10 cellular contexts compared by ENCODE assay signal in genomic region chr22:41535244-41535643, GRCh38. TPM values are rescaled to one million over a fixed set of nuclear protein-coding genes. Genes with fewer than 3 reads are reported as not detected.
DNase-seq lines count a peak whose midpoint lies in the region; ATAC-seq, FAIRE-seq and TF ChIP-seq lines count a peak whose summit lies in the region.
"Had no signal": no experiment of that assay in that cellular context is flagged by ENCODE, and none has a peak within 500 bp of the region (broad histone marks: within the 10 kb centered on the region; RNA-seq: fewer than 3 reads in every experiment).

No MANE protein-coding gene starts in this region.

- ATAC-seq in K562 (peak; percentile 61), sciatic nerve (no peak)
- ATAC-seq: activated CD8-positive, alpha-beta memory T cell treated with anti-CD3 and anti-CD28 coated beads, Interleukin-2, amount 10 ng/mL, durations not matched to agents 7 days and 5 days had no signal

- WGBS in K562 (ENCODE audit: insufficient coverage, low coverage, missing lambda C conversion rate), result 89% methylated on average over 5 of the region's 5 CpGs
- WGBS in mesenchymal stem cell, result 90% methylated on average over 5 of the region's 5 CpGs
- 85 to 93% methylated on average over 5 of the region's 5 CpGs for WGBS in transverse colon (ENCODE audit: low coverage in 1 of 2), 2 donors

- H3K23ac ChIP-seq in mesenchymal stem cell (ENCODE audit: low read length in 2 of 2), result no peak overlapping the region

- no peaks in the 10 kb centered on the region for H3K27me3 ChIP-seq in K562 (ENCODE audit: control insufficient read depth in 2 of 2, insufficient read depth in 2 of 2, low read length in 2 of 2)
- H3K27me3 ChIP-seq in mesenchymal stem cell (ENCODE audit: control insufficient read depth in 1 of 2, insufficient read depth in 1 of 2, low read length in 2 of 2), result no peaks in the 10 kb centered on the region
- no peaks in the 10 kb centered on the region for H3K27me3 ChIP-seq in transverse colon
- H3K27me3 ChIP-seq: dorsolateral prefrontal cortex had no signal

- no TSS peak for BruUV-seq in K562 (replicated peaks; lab: Mats Ljungman, UMichigan)

- POLR2A ChIA-PET in K562 (lab: Yijun Ruan, JAX), result interaction anchor here (0.9 kb wide), 1 partner anchor 131 kb away, joined by 3 read pairs; no protein-coding TSS in a partner anchor

- TF ChIP-seq POLR2A in K562 (conservative IDR thresholded peaks at IDR 0.05) (no peak), transverse colon (IDR thresholded peaks at IDR 0.05) (no peak)

- peak; percentile 63 for FAIRE-seq in K562 (lab: Jason Lieb, UNC)

- H3K4me2 ChIP-seq in K562 (ENCODE audit: insufficient read depth, low read length) (no peak overlapping the region), mesenchymal stem cell (ENCODE audit: low read length, poor library complexity, severe bottlenecking) (no peak overlapping the region)

- H3K9me1 ChIP-seq in K562 (ENCODE audit: control insufficient read depth, insufficient read depth, low read length), result no peaks in the 10 kb centered on the region

- H3K27ac Mint-ChIP-seq in IgD-negative memory B cell, result peak overlapping the region in 2 of 3 donors; percentile 70 to 71
- H3K27ac Mint-ChIP-seq: activated CD8-positive, alpha-beta memory T cell treated with anti-CD3 and anti-CD28 coated beads, Interleukin-2, amount 10 ng/mL, durations not matched to agents 7 days and 5 days had no signal

- intact Hi-C loops in K562 (cut with micrococcal nuclease) (no loop called here), transverse colon (cut with DNase I; ENCODE audit: low total_unique reads) (no loop called here), sciatic nerve (cut with DNase I) (loop anchor here (10.0 kb wide), 1 partner anchor 60 kb away; no protein-coding TSS in a partner anchor)

- H2BK5ac ChIP-seq in mesenchymal stem cell (ENCODE audit: low read depth, low read length, poor library complexity, severe bottlenecking), result no peak overlapping the region

- CTCF ChIA-PET in K562 (lab: Yijun Ruan, JAX; ENCODE audit: low intra/inter-chr PET ratio), result no interaction called here

- H3K9ac ChIP-seq in K562 (ENCODE audit: insufficient read depth in 1 of 2, low read depth in 2 of 2, low read length in 2 of 2) (no peak overlapping the region), mesenchymal stem cell (ENCODE audit: low read length) (no peak overlapping the region)

- TF ChIP-seq CTCF in K562 (IDR thresholded peaks at IDR 0.05 in 2 of 3, conservative IDR thresholded peaks at IDR 0.05 in 1 of 3; ENCODE audit: insufficient read depth in 2 of 3, low read depth in 1 of 3, low read length in 3 of 3), result peak; percentile 19 to 39 (median 39); a peak in 4 of 6 replicates
- TF ChIP-seq CTCF in transverse colon (IDR thresholded peaks at IDR 0.05), result no peak

- no peak overlapping the region for H3K27ac ChIP-seq in K562 (ENCODE audit: extremely low read depth, low read depth, low read length)
- no peak overlapping the region for H3K27ac ChIP-seq in mesenchymal stem cell (ENCODE audit: low read length, poor library complexity, severe bottlenecking)
- no peak overlapping the region for H3K27ac ChIP-seq in transverse colon

- H3K14ac ChIP-seq in mesenchymal stem cell (ENCODE audit: low read length in 2 of 2), result no peak overlapping the region

- H3K18ac ChIP-seq in mesenchymal stem cell (ENCODE audit: low read depth in 1 of 2, low read length in 2 of 2), result no peak overlapping the region

- no peaks in the 10 kb centered on the region for H3K9me3 ChIP-seq in K562 (replicated peaks; ENCODE audit: control insufficient read depth, insufficient read depth, low read depth, low read length)
- no peaks in the 10 kb centered on the region for H3K9me3 ChIP-seq in mesenchymal stem cell (ENCODE audit: control insufficient read depth, low read length)
- no peaks in the 10 kb centered on the region for H3K9me3 ChIP-seq in transverse colon

- in situ Hi-C loops in K562 (cut with MboI), result no loop called here
- in situ Hi-C loops in transverse colon (cut with MboI; ENCODE audit: low pct_ligation_motif_present in 1 of 4, low pct_unique_long_range_greater_than_20kb in 1 of 4, low sequenced_read_pairs in 3 of 4), result no loop called here

- no peak overlapping the region for H3K4me3 Mint-ChIP-seq in IgD-negative memory B cell
- H3K4me3 Mint-ChIP-seq: activated CD8-positive, alpha-beta memory T cell treated with anti-CD3 and anti-CD28 coated beads, Interleukin-2, amount 10 ng/mL, durations not matched to agents 7 days and 5 days had no signal

- H4K8ac ChIP-seq in mesenchymal stem cell (ENCODE audit: low read length), result no peak overlapping the region

- no peak overlapping the region for H3K4ac ChIP-seq in mesenchymal stem cell (ENCODE audit: low read depth in 1 of 2, low read length in 2 of 2)

- peaks cover 43% of the 10 kb centered on the region for H3K79me1 ChIP-seq in mesenchymal stem cell (replicated peaks; ENCODE audit: low read length, poor library complexity, severe bottlenecking)

- H2AFZ ChIP-seq in K562 (ENCODE audit: low read depth, low read length), result no peak overlapping the region
- no peak overlapping the region for H2AFZ ChIP-seq in mesenchymal stem cell (ENCODE audit: low read depth, low read length)

- H3K4me3 ChIP-seq in K562 (no peak overlapping the region), mesenchymal stem cell (ENCODE audit: insufficient read depth in 1 of 2, low read depth in 1 of 2, low read length in 2 of 2) (no peak overlapping the region), transverse colon (no peak overlapping the region)
- H3K4me3 ChIP-seq: dorsolateral prefrontal cortex had no signal

- peak in 1 of 2 experiments; percentile 20; a peak in 1 of 4 replicates for TF ChIP-seq RAD21 in K562 (CRISPR knock-in tag; conservative IDR thresholded peaks at IDR 0.05 in 1 of 2, IDR thresholded peaks at IDR 0.05 in 1 of 2)

- DNase-seq in ELR (ENCODE audit: low read depth), result peak; percentile 59
- DNase-seq in K562 (ENCODE audit: extremely low read depth in 1 of 4, low spot score in 3 of 4), result peak in 2 of 4 experiments; percentile 30 to 44
- DNase-seq in mesenchymal stem cell, result peak; percentile 37
- DNase-seq in transverse colon, result no peak
- no peak for DNase-seq in sciatic nerve (ENCODE audit: low spot score)
- no peak for DNase-seq in stimulated activated CD4-positive, alpha-beta T cell treated with anti-CD3 and anti-CD28 coated beads, Interleukin-2, amount 100 ng/mL, for 48 hours
- DNase-seq: activated CD8-positive, alpha-beta memory T cell treated with anti-CD3 and anti-CD28 coated beads, Interleukin-2, amount 10 ng/mL, durations not matched to agents 7 days and 5 days; dorsolateral prefrontal cortex; NCI-H1105 had no signal

- no peak overlapping the region for H2BK15ac ChIP-seq in mesenchymal stem cell (ENCODE audit: low read depth, poor library complexity, severe bottlenecking)

- H3K9me3 Mint-ChIP-seq in IgD-negative memory B cell, result no peaks in the 10 kb centered on the region

- peaks cover 14% of the 10 kb centered on the region for H4K20me1 ChIP-seq in K562 (replicated peaks; ENCODE audit: control insufficient read depth, insufficient read depth, low read length)

- TF ChIP-seq EP300 in K562 (IDR thresholded peaks at IDR 0.05; ENCODE audit: low read length) (no peak), transverse colon (IDR thresholded peaks at IDR 0.05; ENCODE audit: low read depth) (no peak)

- H3K4me1 Mint-ChIP-seq in IgD-negative memory B cell, result peaks cover 0 to 5% (median 0%) of the 10 kb centered on the region in 3 donors
- H3K4me1 Mint-ChIP-seq: activated CD8-positive, alpha-beta memory T cell treated with anti-CD3 and anti-CD28 coated beads, Interleukin-2, amount 10 ng/mL, durations not matched to agents 7 days and 5 days had no signal

- no peak overlapping the region for H4K91ac ChIP-seq in mesenchymal stem cell (ENCODE audit: low read length)

- no peak overlapping the region for H2AK5ac ChIP-seq in mesenchymal stem cell (ENCODE audit: low read length, severe bottlenecking)

- H3K4me1 ChIP-seq in K562 (replicated peaks in 1 of 2; ENCODE audit: control insufficient read depth in 2 of 2, insufficient read depth in 2 of 2, low read length in 2 of 2) (peaks cover 10 to 40% of the 10 kb centered on the region in 2 experiments; a peak in 4 of 5 replicates), mesenchymal stem cell (ENCODE audit: control insufficient read depth, insufficient read depth, low read depth, low read length) (peaks cover 11% of the 10 kb centered on the region), transverse colon (peaks cover 0 to 5% (median 0%) of the 10 kb centered on the region in 4 donors)

- no peak overlapping the region for H2BK120ac ChIP-seq in mesenchymal stem cell (ENCODE audit: low read depth, low read length)

- H3K27me3 Mint-ChIP-seq in IgD-negative memory B cell, result no peaks in the 10 kb centered on the region
- H3K27me3 Mint-ChIP-seq: activated CD8-positive, alpha-beta memory T cell treated with anti-CD3 and anti-CD28 coated beads, Interleukin-2, amount 10 ng/mL, durations not matched to agents 7 days and 5 days had no signal

- H3K79me2 ChIP-seq in K562 (ENCODE audit: control insufficient read depth, insufficient read depth, low read length), result peaks cover 55% of the 10 kb centered on the region

- peaks cover 1% of the 10 kb centered on the region for H3K36me3 Mint-ChIP-seq in IgD-negative memory B cell

- H3K36me3 ChIP-seq in K562 (ENCODE audit: control insufficient read depth, insufficient read depth, low read length), result peaks cover 76% of the 10 kb centered on the region; the same call in 2 of the 3 replicates
- peaks cover 57 to 72% of the 10 kb centered on the region in 2 experiments for H3K36me3 ChIP-seq in mesenchymal stem cell (ENCODE audit: control insufficient read depth in 1 of 2, insufficient read depth in 2 of 2, low read depth in 1 of 2, low read length in 2 of 2)
- no peaks in the 10 kb centered on the region for H3K36me3 ChIP-seq in transverse colon

- no peak overlapping the region for H2BK12ac ChIP-seq in mesenchymal stem cell (ENCODE audit: low read length in 2 of 2)

RNA-seq across cellular contexts. Expression of gene POLR3H, which starts 9.0 kb away (rescaled TPM):
- polyA plus RNA-seq in IgD-negative memory B cell (15.9 TPM), K562 (2011; rRNA removed) (33.8 and 33.9 TPM in 2 replicates), K562 (2014; fragmentation: Illumina TruSeq; extraction: Trizol) (38.6 and 39.5 TPM in 2 replicates), K562 (2014; fragmentation: Nextera tagmentation; extraction: Ambion mirVana) (10 to 100 TPM in 1 of 2 experiments, 1 to 10 TPM in 1; 5.3 to 10.3 TPM), K562 (2014; rRNA removed) (32.5 and 33.8 TPM in 2 replicates)
- total RNA-seq in K562 (2011; cell fraction: chromatin; rRNA removed; ENCODE audit: low replicate concordance), result 27.2 and 67.1 TPM in 2 replicates
- 34.1 and 37.9 TPM in 2 replicates for total RNA-seq in K562 (2011; cell fraction: nucleolus; rRNA removed)
- 29.8 and 33.0 TPM in 2 replicates for total RNA-seq in K562 (2011; cell fraction: nucleoplasm; rRNA removed)
- total RNA-seq in K562 (2014; rRNA removed) (14.2 and 14.3 TPM in 2 replicates), K562 (2014; rRNA removed; fragmentation: Illumina TruSeq; extraction: Trizol) (13.8 and 17.7 TPM in 2 replicates), K562 (2015; rRNA removed; fragmentation: Illumina TruSeq; extraction: Trizol) (21.7 and 22.2 TPM in 2 replicates), K562 (2021) (48.4 and 49.8 TPM in 2 replicates), transverse colon (1 to 10 TPM; 5.6 to 8.4 (median 7.0) TPM), sciatic nerve (26.6 TPM)
- polyA plus RNA-seq in K562 (2011; cell fraction: cytosol; rRNA removed), result 46.1 and 57.0 TPM in 2 replicates
- 24.1 and 29.3 TPM in 2 replicates for polyA plus RNA-seq in K562 (2011; cell fraction: nucleus; rRNA removed)
- polyA plus RNA-seq in K562 (2012), result 20.2 and 42.2 TPM in 2 replicates
- polyA minus RNA-seq in K562 (2011; rRNA and poly(A)+ RNA removed), result 30.2 and 42.0 TPM in 2 replicates
- 12.9 and 14.1 TPM in 2 replicates for polyA minus RNA-seq in K562 (2011; cell fraction: cytosol; rRNA and poly(A)+ RNA removed)
- 14.0 and 14.7 TPM in 2 replicates for polyA minus RNA-seq in K562 (2011; cell fraction: nucleus; rRNA and poly(A)+ RNA removed)
- polyA plus RNA-seq in mesenchymal stem cell (2013, experiment 1 of 2), result 26.7 TPM
- polyA plus RNA-seq in mesenchymal stem cell (2013, experiment 2 of 2), result 27.9 TPM

RNA-seq across cellular contexts. Expression of gene CSDC2, which starts 25.6 kb away (rescaled TPM):
- polyA plus RNA-seq in IgD-negative memory B cell (not detected), K562 (2011; rRNA removed) (not detected in 2 replicates), K562 (2014; fragmentation: Illumina TruSeq; extraction: Trizol) (not detected in 2 replicates), K562 (2014; fragmentation: Nextera tagmentation; extraction: Ambion mirVana) (not detected), K562 (2014; rRNA removed) (0.09 TPM in 1 of 2 replicates, not detected in the other)
- total RNA-seq in K562 (2011; cell fraction: chromatin; rRNA removed; ENCODE audit: low replicate concordance), result 0.16 TPM in 1 of 2 replicates, not detected in the other
- total RNA-seq in K562 (2011; cell fraction: nucleolus; rRNA removed), result 0.13 TPM in 1 of 2 replicates, not detected in the other
- total RNA-seq in K562 (2011; cell fraction: nucleoplasm; rRNA removed), result not detected in 2 replicates
- total RNA-seq in K562 (2014; rRNA removed) (not detected in 2 replicates), K562 (2014; rRNA removed; fragmentation: Illumina TruSeq; extraction: Trizol) (not detected in 2 replicates), K562 (2015; rRNA removed; fragmentation: Illumina TruSeq; extraction: Trizol) (not detected in 2 replicates), K562 (2021) (0.09 and 0.11 TPM in 2 replicates), transverse colon (1 to 10 TPM; 1.2 to 7.1 (median 2.8) TPM), sciatic nerve (1.6 TPM)
- polyA plus RNA-seq in K562 (2011; cell fraction: cytosol; rRNA removed), result 0.01 and 0.06 TPM in 2 replicates
- polyA plus RNA-seq in K562 (2011; cell fraction: nucleus; rRNA removed), result 0.08 and 0.14 TPM in 2 replicates
- polyA plus RNA-seq in K562 (2012), result 0.09 and 0.10 TPM in 2 replicates
- polyA minus RNA-seq in K562 (2011; rRNA and poly(A)+ RNA removed), result not detected in 2 replicates
- not detected in 2 replicates for polyA minus RNA-seq in K562 (2011; cell fraction: cytosol; rRNA and poly(A)+ RNA removed)
- polyA minus RNA-seq in K562 (2011; cell fraction: nucleus; rRNA and poly(A)+ RNA removed), result not detected in 2 replicates
- polyA plus RNA-seq in mesenchymal stem cell (2013, experiment 1 of 2), result 2.4 TPM
- 2.5 TPM for polyA plus RNA-seq in mesenchymal stem cell (2013, experiment 2 of 2)
- total RNA-seq: activated CD8-positive, alpha-beta memory T cell treated with anti-CD3 and anti-CD28 coated beads, Interleukin-2, amount 10 ng/mL, durations not matched to agents 7 days and 5 days had no signal

RNA-seq across cellular contexts. Expression of gene PMM1, which starts 54.4 kb away (rescaled TPM):
- 21.8 TPM for polyA plus RNA-seq in IgD-negative memory B cell
- total RNA-seq in K562 (2011; cell fraction: chromatin; rRNA removed; ENCODE audit: low replicate concordance), result 23.5 and 53.2 TPM in 2 replicates
- total RNA-seq in K562 (2011; cell fraction: nucleolus; rRNA removed), result 46.5 and 48.8 TPM in 2 replicates
- 33.7 and 34.2 TPM in 2 replicates for total RNA-seq in K562 (2011; cell fraction: nucleoplasm; rRNA removed)
- 17.9 and 20.3 TPM in 2 replicates for total RNA-seq in K562 (2014; rRNA removed)
- total RNA-seq in K562 (2014; rRNA removed; fragmentation: Illumina TruSeq; extraction: Trizol), result 6.3 and 10.4 TPM in 2 replicates
- 10.2 and 11.1 TPM in 2 replicates for total RNA-seq in K562 (2015; rRNA removed; fragmentation: Illumina TruSeq; extraction: Trizol)
- total RNA-seq in K562 (2021), result 24.5 and 26.3 TPM in 2 replicates
- 20.3 and 26.2 TPM in 2 replicates for polyA plus RNA-seq in K562 (2011; rRNA removed)
- polyA plus RNA-seq in K562 (2011; cell fraction: cytosol; rRNA removed), result 31.2 and 32.2 TPM in 2 replicates
- 46.1 and 57.4 TPM in 2 replicates for polyA plus RNA-seq in K562 (2011; cell fraction: nucleus; rRNA removed)
- polyA plus RNA-seq in K562 (2012), result 22.9 and 46.0 TPM in 2 replicates
- polyA plus RNA-seq in K562 (2014; fragmentation: Illumina TruSeq; extraction: Trizol), result 21.1 and 27.8 TPM in 2 replicates
- 10 to 100 TPM; 17.6 to 23.8 TPM for polyA plus RNA-seq in K562 (2014; fragmentation: Nextera tagmentation; extraction: Ambion mirVana)
- 28.8 and 31.7 TPM in 2 replicates for polyA plus RNA-seq in K562 (2014; rRNA removed)
- polyA minus RNA-seq in K562 (2011; rRNA and poly(A)+ RNA removed), result 10.0 and 10.3 TPM in 2 replicates
- 10.3 and 11.6 TPM in 2 replicates for polyA minus RNA-seq in K562 (2011; cell fraction: cytosol; rRNA and poly(A)+ RNA removed)
- polyA minus RNA-seq in K562 (2011; cell fraction: nucleus; rRNA and poly(A)+ RNA removed), result 11.8 and 15.1 TPM in 2 replicates
- polyA plus RNA-seq in mesenchymal stem cell (2013, experiment 1 of 2), result 40.9 TPM
- 41.2 TPM for polyA plus RNA-seq in mesenchymal stem cell (2013, experiment 2 of 2)
- total RNA-seq in transverse colon, result 100 to 1,000 TPM; 104 to 262 (median 128) TPM
- total RNA-seq in sciatic nerve, result 28.4 TPM

Comparison
In these comparisons a context has a peak if more than half of its experiments do, and no peak if none do; other contexts are left out.
1. DNase-seq: peak in ELR (single experiment) and mesenchymal stem cell (single experiment); none in transverse colon (single experiment), sciatic nerve (single experiment) and stimulated activated CD4-positive, alpha-beta T cell treated with anti-CD3 and anti-CD28 coated beads, Interleukin-2, amount 100 ng/mL, for 48 hours (0 of 2).
2. CTCF ChIP-seq: peak in K562 (3 of 3); none in transverse colon (0 of 5).